In genomic region chr4:151099226-151099975, GRCh38 we compare ENCODE assay signal across 8 cellular contexts. TPM values are rescaled to one million over a fixed set of nuclear protein-coding genes. Genes with fewer than 3 reads are reported as not detected.
DNase-seq lines count a peak whose midpoint lies in the region; ATAC-seq and TF ChIP-seq lines count a peak whose summit lies in the region.

Gene RPS3A (plus strand): TSS chr4:151099628. CDS start chr4:151099653, 25 bp downstream.

- peak within 1 kb of the TSS; percentile 82 for H3K27ac ChIP-seq in colonic mucosa

- peak within 1 kb of the TSS; percentile 84 to 100 for H3K9ac ChIP-seq in colonic mucosa (ENCODE audit: low read depth in 2 of 2, low read length in 2 of 2)

- peaks cover 4% of the 10 kb centered on the region for H3K4me1 ChIP-seq in colonic mucosa

- POLR2A ChIA-PET in BJ (lab: Charles Lee) = interaction anchor here (0.6 to 1.0 kb wide), 2 partner anchors 10 to 199 kb away, joined by 3 to 4 read pairs; no protein-coding TSS in a partner anchor

- intact Hi-C loops in colonic mucosa (cut with DNase I) = no loop called here

- H3K36me3 ChIP-seq in BJ (ENCODE audit: control insufficient read depth, insufficient read depth, low read length) (peaks cover 6% of the 10 kb centered on the region), colonic mucosa (peaks cover 11% of the 10 kb centered on the region)

- H3K27me3 ChIP-seq in BJ (ENCODE audit: control insufficient read depth, insufficient read depth, low read length) (0 out of 2 replicates have a peak, but pooled peaks cover 2% of the 10 kb centered on the region), colonic mucosa (no peaks in the 10 kb centered on the region)

- peak; percentile 96 for ATAC-seq in HG03457 (IDR thresholded peaks at IDR 0.05; ENCODE audit: unreplicated experiment)

- DNase-seq in BJ (ENCODE audit: low read depth) (peak; percentile 82), GM19238 (ENCODE audit: insufficient read length, low spot score) (peak; percentile 81), NCI-H524 treated with DMSO at 0.1 percent for 48 hours (lab: John Stamatoyannopoulos, UW) (peak; percentile 42), colonic mucosa (peak; percentile 98), left kidney (ENCODE audit: low read depth, low spot score) (peak; percentile 97)
- DNase-seq in activated CD4-positive, alpha-beta T cell treated with anti-CD3 and anti-CD28 coated beads for 48 hours = peak; percentile 98
- peak; percentile 95 for DNase-seq in stimulated activated CD4-positive, alpha-beta T cell treated with anti-CD3 and anti-CD28 coated beads, Interleukin-2, amount 100 ng/mL, for 4 hours (ENCODE audit: low read depth)

- TF ChIP-seq CTCF in BJ (IDR thresholded peaks at IDR 0.05; ENCODE audit: insufficient read depth, low read depth, low read length) (peak; percentile 85), colonic mucosa (IDR thresholded peaks at IDR 0.05) (peak; percentile 72)

- CTCF ChIA-PET in BJ (lab: Yijun Ruan, JAX) = interaction anchor here (0.7 to 1.5 kb wide), 11 partner anchors 9 to 702 kb away, joined by 3 to 4 read pairs (median 3); no protein-coding TSS in a partner anchor

- peak within 1 kb of the TSS; percentile 54 for H3K4me3 ChIP-seq in BJ (ENCODE audit: low read depth, low read length)
- peak within 1 kb of the TSS; percentile 92 for H3K4me3 ChIP-seq in colonic mucosa

- no peaks in the 10 kb centered on the region for H3K9me3 ChIP-seq in colonic mucosa

RNA-seq across cellular contexts. Expression of gene RPS3A, which starts in this region (rescaled TPM):
- 1,382 and 3,002 TPM in 2 replicates for polyA plus RNA-seq in BJ (2011; rRNA removed)
- 103 and 114 TPM in 2 replicates for polyA minus RNA-seq in BJ (2011; rRNA and poly(A)+ RNA removed)
- total RNA-seq in colonic mucosa = 1,000 to 10,000 TPM; 1,345 to 1,520 TPM

Comparison
In these comparisons a context has a peak if more than half of its experiments do, and no peak if none do; other contexts are left out.
1. Peak in every context shown above with its lines: DNase-seq, ATAC-seq, H3K4me3 ChIP-seq and H3K27ac ChIP-seq.
2. DNase-seq: peak in every context shown above with its lines; median percentile 98 in activated CD4-positive, alpha-beta T cell treated with anti-CD3 and anti-CD28 coated beads for 48 hours; 98 in colonic mucosa; 97 in left kidney; 95 in stimulated activated CD4-positive, alpha-beta T cell treated with anti-CD3 and anti-CD28 coated beads, Interleukin-2, amount 100 ng/mL, for 4 hours; 82 in BJ; 81 in GM19238; 42 in NCI-H524 treated with DMSO at 0.1 percent for 48 hours.